ENCODE assay signal across 27 cellular contexts in the genomic region with DNA sequence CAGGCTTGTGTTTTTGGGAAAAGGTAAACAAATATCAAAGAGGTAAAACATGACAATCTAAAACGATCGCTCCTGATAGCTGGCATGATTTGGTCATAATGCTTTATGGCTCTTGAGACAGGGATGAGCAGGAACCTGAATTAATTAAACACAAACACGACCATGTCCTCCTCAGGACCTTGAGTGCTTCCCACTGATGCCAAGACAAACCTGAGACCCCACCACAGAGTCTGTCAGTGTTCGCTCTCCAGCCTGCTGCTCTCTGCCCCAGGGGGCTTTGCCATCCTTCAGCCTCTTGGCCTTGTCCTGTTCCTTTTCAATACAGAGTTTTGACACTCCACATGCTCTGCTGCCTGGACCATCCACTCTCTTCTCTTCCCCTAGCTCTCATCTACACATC.
"Had no signal": no experiment of that assay in that cellular context is flagged by ENCODE, and none has a peak within 500 bp of the region (broad histone marks: within the 10 kb centered on the region; RNA-seq: fewer than 3 reads in every experiment).

No MANE protein-coding gene starts in this region.

- H3K4me3 ChIP-seq: ascending aorta, body of pancreas, SK-N-MC had no signal

- H3K27me3 ChIP-seq: ascending aorta, body of pancreas had no signal

- H3K27ac ChIP-seq: ascending aorta, body of pancreas, SK-N-MC had no signal

- H3K4me1 ChIP-seq: ascending aorta had no signal

- H3K27ac Mint-ChIP-seq: activated B cell treated with CpG ODN at 0.5 μM for 24 hours; activated CD8-positive, alpha-beta T cell treated with anti-CD3 and anti-CD28 coated beads for 36 hours; activated naive CD8-positive, alpha-beta T cell treated with anti-CD3 and anti-CD28 coated beads, Interleukin-2, amount 50 U/mL, for 24 hours; T-cell had no signal

- H3K9me3 ChIP-seq: ascending aorta, body of pancreas had no signal

- DNase-seq: activated B cell treated with CpG ODN at 0.5 μM for 24 hours; activated CD8-positive, alpha-beta memory T cell treated with anti-CD3 and anti-CD28 coated beads, Interleukin-2, amount 50 U/mL, for 4 hours; activated CD8-positive, alpha-beta T cell treated with anti-CD3 and anti-CD28 coated beads for 36 hours; activated effector memory CD4-positive, alpha-beta T cell treated with anti-CD3 and anti-CD28 coated beads, Interleukin-2, amount 50 U/mL, for 16 hours; activated naive CD4-positive, alpha-beta T cell treated with Interleukin-2 at 50 U/mL for 16 hours; activated naive CD8-positive, alpha-beta T cell treated with anti-CD3 and anti-CD28 coated beads, Interleukin-2, amount 50 U/mL, for 24 hours; activated T-cell treated with anti-CD3 and anti-CD28 coated beads, Interleukin-2, amount 50 U/mL, for 72 hours; amniotic stem cell; body of pancreas; central memory CD4-positive, alpha-beta T cell; KBM-7; NCI-H1048; NCI-H146; NCI-H187 treated with DMSO at 0.1 percent for 48 hours; NCI-H2081 treated with DMSO at 0.1 percent for 48 hours; NCI-H2171 treated with DMSO at 0.1 percent for 48 hours; NCI-H226; NCI-H526; NCI-H774; T-cell; T-helper 2 cell; T1000 had no signal

- ATAC-seq: activated CD8-positive, alpha-beta T cell treated with anti-CD3 and anti-CD28 coated beads for 36 hours; activated naive CD4-positive, alpha-beta T cell treated with anti-CD3 and anti-CD28 coated beads, Interleukin-2, amount 50 U/mL, for 72 hours; activated naive CD8-positive, alpha-beta T cell treated with anti-CD3 and anti-CD28 coated beads, Interleukin-2, amount 50 U/mL, for 24 hours; activated T-cell treated with anti-CD3 and anti-CD28 coated beads, Interleukin-2, amount 50 U/mL, for 72 hours; body of pancreas; T-cell had no signal

- H3K9me3 Mint-ChIP-seq: activated B cell treated with CpG ODN at 0.5 μM for 24 hours; activated CD8-positive, alpha-beta T cell treated with anti-CD3 and anti-CD28 coated beads for 36 hours; activated naive CD4-positive, alpha-beta T cell treated with anti-CD3 and anti-CD28 coated beads, Interleukin-2, amount 50 U/mL, for 72 hours; activated naive CD8-positive, alpha-beta T cell treated with anti-CD3 and anti-CD28 coated beads, Interleukin-2, amount 50 U/mL, for 24 hours; activated T-cell treated with anti-CD3 and anti-CD28 coated beads, Interleukin-2, amount 50 U/mL, for 72 hours; T-cell had no signal

- H3K27me3 Mint-ChIP-seq: activated B cell treated with CpG ODN at 0.5 μM for 24 hours; activated CD8-positive, alpha-beta T cell treated with anti-CD3 and anti-CD28 coated beads for 36 hours; activated naive CD8-positive, alpha-beta T cell treated with anti-CD3 and anti-CD28 coated beads, Interleukin-2, amount 50 U/mL, for 24 hours; T-cell had no signal

- H3K4me3 Mint-ChIP-seq: activated B cell treated with CpG ODN at 0.5 μM for 24 hours; activated CD8-positive, alpha-beta T cell treated with anti-CD3 and anti-CD28 coated beads for 36 hours; activated naive CD8-positive, alpha-beta T cell treated with anti-CD3 and anti-CD28 coated beads, Interleukin-2, amount 50 U/mL, for 24 hours; activated T-cell treated with anti-CD3 and anti-CD28 coated beads, Interleukin-2, amount 50 U/mL, for 72 hours; T-cell had no signal

- FAIRE-seq: bronchial epithelial cell, TTC549 had no signal
